37 cellular contexts compared by ENCODE assay signal in the genomic region with DNA sequence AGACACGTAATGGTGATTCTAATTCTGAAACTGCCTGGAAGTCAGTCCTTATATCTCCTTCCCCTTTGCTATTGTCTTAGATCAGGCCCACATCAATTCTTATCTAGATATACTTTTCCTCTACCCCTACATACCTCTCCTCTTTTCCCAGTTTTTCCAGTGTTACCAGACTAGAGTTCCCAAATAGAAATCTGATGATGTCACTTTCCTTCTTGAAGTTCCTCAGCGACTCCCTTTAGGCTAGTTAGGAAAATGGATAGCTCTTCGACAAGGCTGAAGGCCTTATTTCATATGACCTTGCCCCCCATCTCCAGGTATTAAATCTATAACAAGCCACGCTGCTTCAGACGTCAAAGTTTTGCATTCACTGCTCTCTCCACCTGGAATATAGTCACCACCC.
"Had no signal": no experiment of that assay in that cellular context is flagged by ENCODE, and none has a peak within 500 bp of the region (broad histone marks: within the 10 kb centered on the region; RNA-seq: fewer than 3 reads in every experiment).

No MANE protein-coding gene starts in this region.

- H3K4me1 ChIP-seq: adrenal gland, body of pancreas, breast epithelium had no signal

- H3K4me3 Mint-ChIP-seq: activated B cell treated with CpG ODN at 0.5 μM for 24 hours; activated CD4-positive, alpha-beta memory T cell treated with anti-CD3 and anti-CD28 coated beads for 36 hours; activated CD4-positive, alpha-beta T cell treated with anti-CD3 and anti-CD28 coated beads for 36 hours; activated CD8-positive, alpha-beta T cell treated with anti-CD3 and anti-CD28 coated beads for 36 hours; activated naive CD4-positive, alpha-beta T cell treated with anti-CD3 and anti-CD28 coated beads for 36 hours; activated naive CD8-positive, alpha-beta T cell treated with anti-CD3 and anti-CD28 coated beads for 36 hours; activated T-cell treated with anti-CD3 and anti-CD28 coated beads, Interleukin-2, amount 50 U/mL, for 4 hours; activated T-cell treated with anti-CD3 and anti-CD28 coated beads, Interleukin-2, amount 50 U/mL, for 72 hours; activated T-helper 1 cell treated with anti-CD3 and anti-CD28 coated beads, Interleukin-12 subunit alpha, Interleukin-12 subunit beta, Interleukin-2, Interleukin-4 antibody, amounts not matched to agents 30 ng/mL and 10 ng/mL and 1 ng/mL, durations not matched to agents 14 hours and 24 hours and 36 hours; activated T-helper 17 cell treated with anti-CD3 and anti-CD28 coated beads, Interleukin-2, amount 50 U/mL, for 72 hours; T-helper 1 cell treated with Interleukin-12 subunit alpha and Interleukin-12 subunit beta and Interleukin-4 antibody, amounts not matched to agents 30 μg/mL and 1 μg/mL, for 36 hours; T-helper 2 cell treated with Interferon-gamma antibody and Interleukin-4, amounts not matched to agents 5 μg/mL and 100 μg/mL, for 36 hours had no signal

- H3K27me3 Mint-ChIP-seq: activated B cell treated with CpG ODN at 0.5 μM for 24 hours; activated CD4-positive, alpha-beta memory T cell treated with anti-CD3 and anti-CD28 coated beads for 36 hours; activated CD4-positive, alpha-beta T cell treated with anti-CD3 and anti-CD28 coated beads for 36 hours; activated CD8-positive, alpha-beta T cell treated with anti-CD3 and anti-CD28 coated beads for 36 hours; activated naive CD8-positive, alpha-beta T cell treated with anti-CD3 and anti-CD28 coated beads for 36 hours; activated T-helper 17 cell treated with anti-CD3 and anti-CD28 coated beads, Interleukin-2, amount 50 U/mL, for 72 hours had no signal

- H3K9me3 Mint-ChIP-seq: activated naive CD4-positive, alpha-beta T cell treated with anti-CD3 and anti-CD28 coated beads for 36 hours; activated T-helper 17 cell treated with anti-CD3 and anti-CD28 coated beads, Interleukin-2, amount 50 U/mL, for 72 hours; T-helper 1 cell treated with Interleukin-12 subunit alpha and Interleukin-12 subunit beta and Interleukin-4 antibody, amounts not matched to agents 30 μg/mL and 1 μg/mL, for 36 hours; T-helper 2 cell treated with Interferon-gamma antibody and Interleukin-4, amounts not matched to agents 5 μg/mL and 100 μg/mL, for 36 hours had no signal

- H3K27ac Mint-ChIP-seq: activated B cell treated with CpG ODN at 0.5 μM for 24 hours; activated CD4-positive, alpha-beta memory T cell treated with anti-CD3 and anti-CD28 coated beads for 36 hours; activated CD4-positive, alpha-beta T cell treated with anti-CD3 and anti-CD28 coated beads for 36 hours; activated CD8-positive, alpha-beta T cell treated with anti-CD3 and anti-CD28 coated beads for 36 hours; activated naive CD4-positive, alpha-beta T cell treated with anti-CD3 and anti-CD28 coated beads for 36 hours; activated naive CD4-positive, alpha-beta T cell treated with anti-CD3 and anti-CD28 coated beads, Interleukin-2, amount 50 U/mL, for 72 hours; activated naive CD8-positive, alpha-beta T cell treated with anti-CD3 and anti-CD28 coated beads for 36 hours; activated T-cell treated with anti-CD3 and anti-CD28 coated beads, Interleukin-2, amount 50 U/mL, for 72 hours; activated T-helper 1 cell treated with anti-CD3 and anti-CD28 coated beads, Interleukin-12 subunit alpha, Interleukin-12 subunit beta, Interleukin-2, Interleukin-4 antibody, amounts not matched to agents 30 ng/mL and 10 ng/mL and 1 ng/mL, durations not matched to agents 14 hours and 24 hours and 36 hours; activated T-helper 17 cell treated with anti-CD3 and anti-CD28 coated beads, Interleukin-2, amount 50 U/mL, for 72 hours; T-helper 1 cell treated with Interleukin-12 subunit alpha and Interleukin-12 subunit beta and Interleukin-4 antibody, amounts not matched to agents 30 μg/mL and 1 μg/mL, for 36 hours; T-helper 2 cell treated with Interferon-gamma antibody and Interleukin-4, amounts not matched to agents 5 μg/mL and 100 μg/mL, for 36 hours had no signal

- H3K4me3 ChIP-seq: adrenal gland, body of pancreas, breast epithelium had no signal

- H3K27ac ChIP-seq: adrenal gland, body of pancreas, brain microvascular endothelial cell, breast epithelium, VCaP had no signal

- H3K9me3 ChIP-seq: adrenal gland, body of pancreas had no signal

- H3K36me3 ChIP-seq: adrenal gland, brain microvascular endothelial cell, breast epithelium had no signal

- FAIRE-seq: astrocyte, TTC549 had no signal

- DNase-seq: activated B cell treated with CpG ODN at 0.5 μM for 24 hours; activated CD4-positive, alpha-beta memory T cell treated with anti-CD3 and anti-CD28 coated beads for 36 hours; activated CD4-positive, alpha-beta T cell treated with anti-CD3 and anti-CD28 coated beads for 36 hours; activated CD4-positive, alpha-beta T cell treated with anti-CD3 and anti-CD28 coated beads for 48 hours; activated CD4-positive, alpha-beta T cell treated with anti-CD3 and anti-CD28 coated beads, Interleukin-2, amount 50 U/mL, for 1 hour; activated CD4-positive, alpha-beta T cell treated with anti-CD3 and anti-CD28 coated beads, Interleukin-2, amount 50 U/mL, for 4 hours; activated CD4-positive, CD25-positive, alpha-beta regulatory T cell treated with anti-CD3 and anti-CD28 coated beads, Interleukin-2, amount 50 U/mL, for 72 hours; activated CD8-positive, alpha-beta memory T cell treated with anti-CD3 and anti-CD28 coated beads, Interleukin-2, amount 50 U/mL, for 4 hours; activated CD8-positive, alpha-beta T cell treated with anti-CD3 and anti-CD28 coated beads for 36 hours; activated effector memory CD4-positive, alpha-beta T cell treated with anti-CD3 and anti-CD28 coated beads, Interleukin-2, amount 50 U/mL, for 16 hours; activated gamma-delta T cell treated with Interleukin-2 at 50 U/mL for 16 hours; activated naive CD4-positive, alpha-beta T cell; activated naive CD4-positive, alpha-beta T cell treated with anti-CD3 and anti-CD28 coated beads for 36 hours; activated naive CD4-positive, alpha-beta T cell treated with anti-CD3 and anti-CD28 coated beads, Interleukin-2, amount 50 U/mL, for 16 hours; activated naive CD8-positive, alpha-beta T cell treated with anti-CD3 and anti-CD28 coated beads for 36 hours; activated T-cell treated with anti-CD3 and anti-CD28 coated beads for 4 hours; activated T-cell treated with anti-CD3 and anti-CD28 coated beads, Interleukin-2, amount 50 U/mL, for 1 hour; activated T-cell treated with anti-CD3 and anti-CD28 coated beads, Interleukin-2, amount 50 U/mL, for 4 hours; activated T-cell treated with anti-CD3 and anti-CD28 coated beads, Interleukin-2, amount 50 U/mL, for 72 hours; adrenal gland; amniotic stem cell; aorta; body of pancreas; brain microvascular endothelial cell; central memory CD4-positive, alpha-beta T cell; T-helper 1 cell; T-helper 2 cell; T-helper 9 cell had no signal

- H3K4me1 Mint-ChIP-seq: activated B cell treated with CpG ODN at 0.5 μM for 24 hours; activated CD4-positive, alpha-beta T cell treated with anti-CD3 and anti-CD28 coated beads for 36 hours; activated naive CD8-positive, alpha-beta T cell treated with anti-CD3 and anti-CD28 coated beads for 36 hours; activated T-helper 17 cell treated with anti-CD3 and anti-CD28 coated beads, Interleukin-2, amount 50 U/mL, for 72 hours had no signal

- H3K27me3 ChIP-seq: adrenal gland, body of pancreas, brain microvascular endothelial cell, breast epithelium had no signal

- H3K36me3 Mint-ChIP-seq: activated naive CD8-positive, alpha-beta T cell treated with anti-CD3 and anti-CD28 coated beads for 36 hours had no signal

- ATAC-seq: activated CD4-positive, alpha-beta T cell treated with anti-CD3 and anti-CD28 coated beads for 36 hours; activated CD8-positive, alpha-beta T cell treated with anti-CD3 and anti-CD28 coated beads for 36 hours; activated naive CD4-positive, alpha-beta T cell treated with anti-CD3 and anti-CD28 coated beads, Interleukin-2, amount 50 U/mL, for 72 hours; activated T-cell treated with anti-CD3 and anti-CD28 coated beads, Interleukin-2, amount 50 U/mL, for 4 hours; activated T-cell treated with anti-CD3 and anti-CD28 coated beads, Interleukin-2, amount 50 U/mL, for 72 hours; activated T-helper 17 cell treated with anti-CD3 and anti-CD28 coated beads, Interleukin-2, amount 50 U/mL, for 72 hours; body of pancreas had no signal
